ENCODE assay signal across 16 cellular contexts in the genomic region with DNA sequence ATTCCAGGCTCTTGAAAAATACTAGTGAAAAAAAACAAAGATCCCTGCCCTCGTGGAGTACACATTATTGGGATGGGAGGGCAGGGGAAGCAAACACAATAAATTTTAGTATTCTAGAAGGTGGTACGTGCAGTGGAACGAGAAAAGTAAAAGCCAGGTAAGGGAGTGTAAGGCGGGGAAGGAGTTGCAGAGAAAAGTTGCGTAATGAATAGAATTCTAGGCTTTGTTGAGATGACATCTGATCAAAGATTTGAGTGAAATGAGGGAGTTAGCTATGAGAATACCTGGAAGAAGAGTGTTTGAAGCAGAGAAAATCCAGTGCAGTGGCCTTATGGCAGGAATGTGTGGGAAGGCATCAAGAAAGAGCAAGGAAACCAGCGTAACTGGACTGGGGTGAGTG. TPM values are rescaled to one million over a fixed set of nuclear protein-coding genes. Genes with fewer than 3 reads are reported as not detected.
A peak's percentile ranks its signal among the peaks of the same experiment; 100 is the strongest.
DNase-seq lines count a peak whose midpoint lies in the region; ATAC-seq and TF ChIP-seq lines count a peak whose summit lies in the region.
"Had no signal": no experiment of that assay in that cellular context is flagged by ENCODE, and none has a peak within 500 bp of the region (broad histone marks: within the 10 kb centered on the region; RNA-seq: fewer than 3 reads in every experiment).

No MANE protein-coding gene starts in this region.

- H3K36me3 ChIP-seq in KMS-11 (ENCODE audit: insufficient read depth) (no peaks in the 10 kb centered on the region), duodenal mucosa (ENCODE audit: control insufficient read depth in 1 of 2, insufficient read depth in 2 of 2, low read length in 2 of 2) (peaks cover 12 to 13% of the 10 kb centered on the region in 2 donors)
- H3K36me3 ChIP-seq: BE2C, cardiac muscle cell had no signal

- DNase-seq in CD14-positive monocyte (ENCODE audit: low spot score) (no peak), endothelial cell (ENCODE audit: low spot score) (no peak), iPS-NIHi11 (ENCODE audit: low spot score) (no peak), left colon (no peak)
- DNase-seq: activated effector memory CD4-positive, alpha-beta T cell treated with Interleukin-2 at 50 U/mL for 16 hours; BE2C; heart left ventricle; NCI-H2029; NK-92 treated with Interleukin-12 subunit alpha and Interleukin-12 subunit beta, amount 100 ng/mL, for 24 hours; sigmoid colon; WERI-Rb-1 had no signal

- H3K4me3 Mint-ChIP-seq in CD14-positive monocyte, result peak overlapping the region in 1 of 2 donors; percentile 100
- no peak overlapping the region for H3K4me3 Mint-ChIP-seq in endothelial cell (ENCODE audit: unreplicated experiment)

- H3K27me3 Mint-ChIP-seq in CD14-positive monocyte (ENCODE audit: low read depth in 3 of 3), result no peaks in the 10 kb centered on the region
- peaks cover 3% of the 10 kb centered on the region for H3K27me3 Mint-ChIP-seq in endothelial cell (ENCODE audit: unreplicated experiment)

- H3K27ac ChIP-seq in KMS-11 (no peak overlapping the region), duodenal mucosa (ENCODE audit: low read depth, low read length) (no peak overlapping the region)
- H3K27ac ChIP-seq: cardiac muscle cell, sigmoid colon, SJSA1, WERI-Rb-1 had no signal

- no peaks in the 10 kb centered on the region for H3K27me3 ChIP-seq in KMS-11 (ENCODE audit: insufficient read depth, low read depth)
- H3K27me3 ChIP-seq in duodenal mucosa (ENCODE audit: control insufficient read depth in 1 of 2, insufficient read depth in 2 of 2, low read length in 2 of 2), result no peaks in the 10 kb centered on the region
- H3K27me3 ChIP-seq: BE2C, cardiac muscle cell, heart left ventricle, sigmoid colon, SJSA1 had no signal

- intact Hi-C loops in CD14-positive monocyte (cut with micrococcal nuclease), result loop anchor here (5.0 to 10.0 kb wide), 4 partner anchors 33 to 77 kb away; no protein-coding TSS in a partner anchor
- intact Hi-C loops in left colon (cut with DNase I, micrococcal nuclease), result no loop called here

- H3K9ac ChIP-seq in KMS-11 (no peak overlapping the region), duodenal mucosa (ENCODE audit: low read depth in 1 of 2, low read length in 2 of 2) (no peak overlapping the region)

- peaks cover 65% of the 10 kb centered on the region for H3K4me1 ChIP-seq in KMS-11 (ENCODE audit: low read depth, poor library complexity, severe bottlenecking)
- H3K4me1 ChIP-seq in duodenal mucosa (ENCODE audit: control insufficient read depth in 1 of 2, insufficient read depth in 2 of 2, low read length in 2 of 2), result peaks cover 25 to 29% of the 10 kb centered on the region in 2 donors
- H3K4me1 ChIP-seq: BE2C had no signal

- no peaks in the 10 kb centered on the region for H4K20me1 ChIP-seq in KMS-11 (ENCODE audit: insufficient read depth)

- peak overlapping the region; percentile 93; the same call in 1 of the 2 replicates for H3K4me2 ChIP-seq in KMS-11

- H3K4me3 ChIP-seq in KMS-11 (IDR thresholded peaks at IDR 0.05; ENCODE audit: insufficient read depth, low read depth, low read length) (no peak overlapping the region), duodenal mucosa (ENCODE audit: low read depth in 1 of 2, low read length in 2 of 2) (peak overlapping the region; percentile 80 to 87)
- H3K4me3 ChIP-seq: cardiac muscle cell had no signal

- H2AFZ ChIP-seq in KMS-11 (ENCODE audit: low read depth), result no peak overlapping the region

- H3K27ac Mint-ChIP-seq in CD14-positive monocyte, result peak overlapping the region in 5 of 7 donors; percentile 27 to 77 (median 38)
- H3K27ac Mint-ChIP-seq in endothelial cell (ENCODE audit: unreplicated experiment), result no peak overlapping the region

- H3K4me1 Mint-ChIP-seq in CD14-positive monocyte, result peaks cover 68% of the 10 kb centered on the region
- peaks cover 39% of the 10 kb centered on the region for H3K4me1 Mint-ChIP-seq in endothelial cell (ENCODE audit: unreplicated experiment)

- H3K36me3 Mint-ChIP-seq in CD14-positive monocyte, result peaks cover 46 to 51% of the 10 kb centered on the region in 2 donors
- peaks cover 17% of the 10 kb centered on the region for H3K36me3 Mint-ChIP-seq in endothelial cell (ENCODE audit: low read depth, unreplicated experiment)

- peaks cover 64% of the 10 kb centered on the region for H3K79me2 ChIP-seq in KMS-11 (ENCODE audit: insufficient read depth, low read depth)

- TF ChIP-seq CTCF in CD14-positive monocyte (IDR thresholded peaks at IDR 0.05) (no peak), KMS-11 (conservative IDR thresholded peaks at IDR 0.05; ENCODE audit: low read depth, low read length) (no peak), endothelial cell (IDR thresholded peaks at IDR 0.05; ENCODE audit: unreplicated experiment) (no peak)

- H3K9me3 ChIP-seq in duodenal mucosa (ENCODE audit: control insufficient read depth in 1 of 2, low read length in 2 of 2), result no peaks in the 10 kb centered on the region
- H3K9me3 ChIP-seq: BE2C, heart left ventricle, sigmoid colon, SJSA1 had no signal

- ATAC-seq in left colon, result no peak
- ATAC-seq: heart left ventricle had no signal

- H3K9me3 Mint-ChIP-seq in CD14-positive monocyte (no peaks in the 10 kb centered on the region), endothelial cell (ENCODE audit: unreplicated experiment) (no peaks in the 10 kb centered on the region)

RNA-seq across cellular contexts. Expression of a gene that starts 2.1 kb away (rescaled TPM):
- polyA plus RNA-seq in CD14-positive monocyte, result 100 to 1,000 TPM; 374 to 430 TPM
- 38.0 TPM for total RNA-seq in endothelial cell (ENCODE audit: unreplicated experiment)
- 10 to 100 TPM; 27.5 to 31.8 TPM for total RNA-seq in left colon

RNA-seq across cellular contexts. Expression of a gene that starts 4.6 kb away (rescaled TPM):
- 10 to 100 TPM; 29.8 to 38.9 TPM for polyA plus RNA-seq in CD14-positive monocyte
- 13.1 TPM for total RNA-seq in endothelial cell (ENCODE audit: unreplicated experiment)
- total RNA-seq in left colon, result 10 to 100 TPM; 14.5 to 19.2 TPM

RNA-seq across cellular contexts. Expression of a gene that starts 11.7 kb away (rescaled TPM):
- 1 to 10 TPM; 1.6 to 2.5 TPM for polyA plus RNA-seq in CD14-positive monocyte
- total RNA-seq in endothelial cell (ENCODE audit: unreplicated experiment), result 8.3 TPM
- 1 to 10 TPM; 3.4 to 4.9 TPM for total RNA-seq in left colon

RNA-seq across cellular contexts. Expression of a gene that starts 24.8 kb away (rescaled TPM):
- 10 to 100 TPM; 39.1 to 41.6 TPM for polyA plus RNA-seq in CD14-positive monocyte
- total RNA-seq in endothelial cell (ENCODE audit: unreplicated experiment) (2.1 TPM), left colon (not detected)
- total RNA-seq: cardiac muscle cell, LHCN-M2, SJSA1 had no signal
- polyA plus RNA-seq: heart left ventricle, sigmoid colon had no signal

RNA-seq across cellular contexts. Expression of a gene that starts 50.0 kb away (rescaled TPM):
- 100 to 1,000 TPM; 126 to 131 TPM for polyA plus RNA-seq in CD14-positive monocyte
- total RNA-seq in endothelial cell (ENCODE audit: unreplicated experiment), result 268 TPM
- total RNA-seq in left colon, result 1 to 10 TPM; 3.4 to 6.7 TPM

Comparison
In these comparisons a context has a peak if more than half of its experiments do, and no peak if none do; other contexts are left out.
1. intact Hi-C loops: an anchor here in CD14-positive monocyte (5.0 to 10.0 kb wide); none called in left colon.